29 cellular contexts compared by ENCODE assay signal in genomic region chr19:56377105-56377924, GRCh38. TPM values are rescaled to one million over a fixed set of nuclear protein-coding genes. Genes with fewer than 3 reads are reported as not detected.
DNase-seq lines count a peak whose midpoint lies in the region; ATAC-seq lines count a peak whose summit lies in the region.
"Had no signal": no experiment of that assay in that cellular context is flagged by ENCODE, and none has a peak within 500 bp of the region (broad histone marks: within the 10 kb centered on the region; RNA-seq: fewer than 3 reads in every experiment).

No MANE protein-coding gene starts in this region.

- intact Hi-C loops in posterior vena cava (cut with DNase I) = no loop called here

- H3K4me1 ChIP-seq in HUES6 (ENCODE audit: control insufficient read depth, insufficient read depth, low read length) = no peaks in the 10 kb centered on the region
- H3K4me1 ChIP-seq: A549, body of pancreas, gastroesophageal sphincter, upper lobe of left lung had no signal

- ATAC-seq in HG03025 (IDR thresholded peaks at IDR 0.05; ENCODE audit: low FRiP score, unreplicated experiment) = no peak
- no peak for ATAC-seq in HG02981 (IDR thresholded peaks at IDR 0.05; ENCODE audit: unreplicated experiment)
- ATAC-seq: A549; activated T-cell treated with anti-CD3 and anti-CD28 coated beads, Interleukin-2, amount 50 U/mL, for 4 hours; body of pancreas; gastroesophageal sphincter; left colon; stimulated activated naive B cell treated with anti-CD40 and anti-IgM and Interleukin-4, amounts not matched to agents 10 μg/mL and 1 μg/mL and 100 μg/mL, for 72 hours; WTC11 had no signal

- no peak overlapping the region; the same call in 1 of the 2 replicates for H3K27ac ChIP-seq in HUES6 (ENCODE audit: low read depth, low read length)
- H3K27ac ChIP-seq: A549, body of pancreas, dorsolateral prefrontal cortex, gastroesophageal sphincter, hepatocyte, RWPE1, upper lobe of left lung had no signal

- H3K36me3 ChIP-seq in HUES6 (ENCODE audit: control insufficient read depth, insufficient read depth, low read length) = peaks cover 69% of the 10 kb centered on the region

- no peaks in the 10 kb centered on the region for H3K27me3 ChIP-seq in HUES6 (ENCODE audit: control insufficient read depth, insufficient read depth, low read length)
- H3K27me3 ChIP-seq: body of pancreas, dorsolateral prefrontal cortex, gastroesophageal sphincter, hepatocyte, upper lobe of left lung had no signal

- DNase-seq in A172 (ENCODE audit: low spot score) (peak; percentile 40), amniotic epithelial cell (ENCODE audit: low read depth) (peak; percentile 30), kidney tubule cell (ENCODE audit: low spot score) (peak; percentile 10), posterior vena cava (ENCODE audit: low spot score) (no peak), NCI-H748 (lab: John Stamatoyannopoulos, UW; ENCODE audit: unreplicated experiment) (no peak)
- DNase-seq: activated CD4-positive, alpha-beta T cell treated with anti-CD3 and anti-CD28 coated beads, Interleukin-2, amount 10 ng/mL, durations not matched to agents 7 days and 5 days; activated gamma-delta T cell; activated T-cell treated with anti-CD3 and anti-CD28 coated beads, Interleukin-2, amount 50 U/mL, for 4 hours; body of pancreas; Calu3; DND-41; dorsolateral prefrontal cortex; HFFc6; KBM-7; left colon; MM.1S; NCI-H1417 treated with DMSO at 0.1 percent for 48 hours; NCI-H2107; NCI-H748 treated with DMSO at 0.1 percent for 48 hours; stimulated activated naive B cell treated with anti-CD40 and anti-IgM and Interleukin-4, amounts not matched to agents 10 μg/mL and 1 μg/mL and 100 μg/mL, for 72 hours; upper lobe of left lung had no signal

- H3K9me3 ChIP-seq in HUES6 (ENCODE audit: control insufficient read depth, insufficient read depth, low read depth, low read length) = peaks cover 48% of the 10 kb centered on the region

- peak overlapping the region; percentile 39 for H3K9ac ChIP-seq in HUES6 (ENCODE audit: low read length)

- no peak overlapping the region; the same call in 1 of the 2 replicates for H3K4me3 ChIP-seq in HUES6 (ENCODE audit: low read depth, low read length)
- H3K4me3 ChIP-seq: A549, body of pancreas, dorsolateral prefrontal cortex, gastroesophageal sphincter, hepatocyte, upper lobe of left lung had no signal

RNA-seq across cellular contexts. Expression of gene ZNF582, which starts 16.0 kb away (rescaled TPM):
- total RNA-seq in A172 (2014; rRNA removed; shearing (Covaris generic)) = 0.31 and 1.5 TPM in 2 replicates
- 1 to 10 TPM; 3.0 to 3.7 TPM for total RNA-seq in posterior vena cava

RNA-seq across cellular contexts. Expression of gene ZNF583, which starts 26.8 kb away (rescaled TPM):
- total RNA-seq in A172 (2014; rRNA removed; shearing (Covaris generic)) = 11.5 and 14.0 TPM in 2 replicates
- 10 to 100 TPM in 1 of 2 donors, 1 to 10 TPM in 1; 9.6 to 10.8 TPM for total RNA-seq in posterior vena cava

Comparison
In these comparisons a context has a peak if more than half of its experiments do, and no peak if none do; other contexts are left out.
1. DNase-seq: peak in A172 (single experiment), amniotic epithelial cell (single experiment) and kidney tubule cell (single experiment); none in posterior vena cava (single experiment) and NCI-H748 (single experiment).